In the genomic region with DNA sequence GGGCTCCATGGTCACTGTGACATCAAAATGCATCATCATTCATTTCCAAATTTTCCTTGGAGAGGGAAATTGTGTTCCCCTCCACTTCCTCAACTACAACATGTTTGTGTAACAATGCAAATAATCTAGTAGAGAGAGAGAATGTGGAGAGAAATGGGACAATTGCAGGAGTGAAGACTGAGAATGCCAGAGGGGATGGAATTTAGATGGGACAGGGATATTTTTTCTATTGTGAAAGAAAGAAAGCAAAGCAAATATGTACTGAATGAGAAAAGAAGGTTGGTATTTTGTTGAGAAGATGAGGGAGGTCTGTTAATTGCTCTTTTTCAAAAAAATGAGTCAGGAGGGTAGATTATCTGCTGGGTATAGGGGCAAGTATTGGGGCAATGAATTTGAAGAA, we compare ENCODE assay signal across 17 cellular contexts. TPM values are rescaled to one million over a fixed set of nuclear protein-coding genes. Genes with fewer than 3 reads are reported as not detected.
DNase-seq lines count a peak whose midpoint lies in the region; ATAC-seq and TF ChIP-seq lines count a peak whose summit lies in the region.
"Had no signal": no experiment of that assay in that cellular context is flagged by ENCODE, and none has a peak within 500 bp of the region (broad histone marks: within the 10 kb centered on the region; RNA-seq: fewer than 3 reads in every experiment).

No MANE protein-coding gene starts in this region.

- POLR2A ChIA-PET in Panc1 (lab: Charles Lee) = no interaction called here

- DNase-seq in CD14-positive monocyte (ENCODE audit: low spot score) = no peak
- DNase-seq in Panc1 (ENCODE audit: low read depth, low spot score) = no peak
- no peak for DNase-seq in NCI-H146 treated with DMSO at 0.1 percent for 48 hours (lab: John Stamatoyannopoulos, UW; ENCODE audit: unreplicated experiment)
- no peak for DNase-seq in cortex of kidney (lab: John Stamatoyannopoulos, UW)
- no peak for DNase-seq in NCI-H2227 (lab: John Stamatoyannopoulos, UW; ENCODE audit: unreplicated experiment)
- DNase-seq: 8988T; Caco-2; Calu3; CD4-positive, alpha-beta T cell; CD8-positive, alpha-beta T cell; DMS79 treated with DMSO at 0.1 percent for 48 hours; GF-D8 had no signal

- peak overlapping the region; percentile 18; the same call in 1 of the 2 replicates for H3K27ac ChIP-seq in Panc1 (ENCODE audit: low read length)
- H3K27ac ChIP-seq: C4-2B had no signal

- H3K36me3 Mint-ChIP-seq in CD14-positive monocyte = peaks cover 4 to 7% of the 10 kb centered on the region in 2 donors
- H3K36me3 Mint-ChIP-seq in dendritic cell treated with granulocyte-macrophage colony-stimulating factor and Interleukin-4, amounts not matched to agents 40 ng/mL and 50 ng/mL, for 4 days (ENCODE audit: low read depth) = no peaks in the 10 kb centered on the region

- no TSS peak for BruUV-seq in Panc1 (replicated peaks; lab: Mats Ljungman, UMichigan)

- H3K4me1 ChIP-seq in Panc1 (ENCODE audit: control insufficient read depth, insufficient read depth, low read length) = no peaks in the 10 kb centered on the region

- H3K36me3 ChIP-seq in Panc1 (ENCODE audit: control insufficient read depth, insufficient read depth, low read length) = no peaks in the 10 kb centered on the region
- H3K36me3 ChIP-seq: BLaER1 treated with 17β-estradiol and CSF1 and Interleukin-3, amounts not matched to agents 10 nM and 100 nM had no signal

- peaks cover 6 to 23% (median 18%) of the 10 kb centered on the region in 7 donors for H3K9me3 Mint-ChIP-seq in CD14-positive monocyte
- H3K9me3 Mint-ChIP-seq in dendritic cell treated with granulocyte-macrophage colony-stimulating factor and Interleukin-4, amounts not matched to agents 40 ng/mL and 50 ng/mL, for 4 days = peaks cover 14% of the 10 kb centered on the region

- CTCF ChIA-PET in Panc1 (lab: Charles Lee) = no interaction called here

- H3K4me3 ChIP-seq in Panc1 (ENCODE audit: low read depth in 2 of 2, low read length in 2 of 2) = no peak overlapping the region
- H3K4me3 ChIP-seq: BLaER1 treated with 17β-estradiol and CSF1 and Interleukin-3, amounts not matched to agents 10 nM and 100 nM had no signal

- peaks cover 13% of the 10 kb centered on the region for H3K4me1 Mint-ChIP-seq in CD14-positive monocyte
- peaks cover 20% of the 10 kb centered on the region for H3K4me1 Mint-ChIP-seq in dendritic cell treated with granulocyte-macrophage colony-stimulating factor and Interleukin-4, amounts not matched to agents 40 ng/mL and 50 ng/mL, for 4 days (ENCODE audit: low read depth)

- ATAC-seq in Panc1 (no peak), HG02571 (IDR thresholded peaks at IDR 0.05; ENCODE audit: unreplicated experiment) (no peak)
- ATAC-seq: CD8-positive, alpha-beta T cell had no signal

- H3K9me3 ChIP-seq in Panc1 (ENCODE audit: control insufficient read depth, insufficient read depth, low read depth, low read length) = peaks cover 9% of the 10 kb centered on the region; the same call in 1 of the 2 replicates

- in situ Hi-C loops in Panc1 (cut with HindIII; ENCODE audit: low pct_unique_long_range_greater_than_20kb, low sequenced_read_pairs) = no loop called here

- TF ChIP-seq CTCF in CD14-positive monocyte (IDR thresholded peaks at IDR 0.05) = no peak
- no peak for TF ChIP-seq CTCF in Panc1 (IDR thresholded peaks at IDR 0.05)

- intact Hi-C loops in CD14-positive monocyte (cut with micrococcal nuclease) = no loop called here
- intact Hi-C loops in Panc1 (cut with micrococcal nuclease; ENCODE audit: unreplicated experiment) = no loop called here
- intact Hi-C loops in dendritic cell treated with granulocyte-macrophage colony-stimulating factor and Interleukin-4, amounts not matched to agents 40 ng/mL and 50 ng/mL, for 4 days (cut with micrococcal nuclease) = no loop called here

- H3K27ac Mint-ChIP-seq in CD14-positive monocyte = peak overlapping the region in 5 of 7 donors; percentile 79 to 97 (median 92)
- peak overlapping the region; percentile 52 for H3K27ac Mint-ChIP-seq in dendritic cell treated with granulocyte-macrophage colony-stimulating factor and Interleukin-4, amounts not matched to agents 40 ng/mL and 50 ng/mL, for 4 days
- H3K27ac Mint-ChIP-seq: B cell; CD4-positive, alpha-beta T cell; CD8-positive, alpha-beta T cell had no signal

- peaks cover 0 to 2% (median 0%) of the 10 kb centered on the region in 3 donors for H3K27me3 Mint-ChIP-seq in CD14-positive monocyte (ENCODE audit: low read depth in 3 of 3)
- no peaks in the 10 kb centered on the region for H3K27me3 Mint-ChIP-seq in dendritic cell treated with granulocyte-macrophage colony-stimulating factor and Interleukin-4, amounts not matched to agents 40 ng/mL and 50 ng/mL, for 4 days
- H3K27me3 Mint-ChIP-seq: B cell; CD4-positive, alpha-beta T cell had no signal

- H3K4me3 Mint-ChIP-seq in CD14-positive monocyte = peak overlapping the region in 1 of 2 donors; percentile 17
- H3K4me3 Mint-ChIP-seq in dendritic cell treated with granulocyte-macrophage colony-stimulating factor and Interleukin-4, amounts not matched to agents 40 ng/mL and 50 ng/mL, for 4 days = no peak overlapping the region
- H3K4me3 Mint-ChIP-seq: B cell; CD4-positive, alpha-beta T cell; CD8-positive, alpha-beta T cell had no signal

- no peaks in the 10 kb centered on the region for H3K27me3 ChIP-seq in Panc1 (ENCODE audit: control insufficient read depth, insufficient read depth, low read length)
- H3K27me3 ChIP-seq: BLaER1 treated with 17β-estradiol and CSF1 and Interleukin-3, amounts not matched to agents 10 nM and 100 nM had no signal

RNA-seq across cellular contexts. Expression of a gene that starts 33.5 kb away (rescaled TPM):
- polyA plus RNA-seq in CD14-positive monocyte = 10 to 100 TPM in 1 of 2 donors, 1 to 10 TPM in 1; 8.1 to 10.3 TPM
- total RNA-seq in Panc1 (2021; ENCODE audit: unreplicated experiment) = 114 TPM
- polyA plus RNA-seq in Panc1 (2012; ENCODE audit: insufficient read length) = 59.1 TPM
